In genomic region chr4:168656055-168656660, GRCh38 we compare ENCODE assay signal across 14 cellular contexts.
DNase-seq lines count a peak whose midpoint lies in the region; ATAC-seq and TF ChIP-seq lines count a peak whose summit lies in the region.
"Had no signal": no experiment of that assay in that cellular context is flagged by ENCODE, and none has a peak within 500 bp of the region (broad histone marks: within the 10 kb centered on the region; RNA-seq: fewer than 3 reads in every experiment).

No MANE protein-coding gene starts in this region.

- no peaks in the 10 kb centered on the region for H3K9me3 ChIP-seq in thyroid gland

- TF ChIP-seq EP300 in Ishikawa (IDR thresholded peaks at IDR 0.05; ENCODE audit: borderline replicate concordance), result peak; percentile 91

- no peaks in the 10 kb centered on the region for H3K9me3 Mint-ChIP-seq in activated T-cell treated with anti-CD3 and anti-CD28 coated beads, Interleukin-2, amount 50 U/mL, for 72 hours
- H3K9me3 Mint-ChIP-seq: CD4-positive, CD25-positive, alpha-beta regulatory T cell; stimulated activated naive B cell treated with anti-CD40 and anti-IgM and Interleukin-4, amounts not matched to agents 10 μg/mL and 1 μg/mL and 100 μg/mL, for 72 hours had no signal

- ATAC-seq in activated T-cell treated with anti-CD3 and anti-CD28 coated beads, Interleukin-2, amount 50 U/mL, for 72 hours (replicated peaks in 1 of 2), result no peak
- no peak for ATAC-seq in GM21367 (IDR thresholded peaks at IDR 0.05; ENCODE audit: unreplicated experiment)
- ATAC-seq: HepG2; stimulated activated naive B cell treated with anti-CD40 and anti-IgM and Interleukin-4, amounts not matched to agents 10 μg/mL and 1 μg/mL and 100 μg/mL, for 72 hours had no signal

- no peak overlapping the region for H3K4me3 Mint-ChIP-seq in activated T-cell treated with anti-CD3 and anti-CD28 coated beads, Interleukin-2, amount 50 U/mL, for 72 hours
- H3K4me3 Mint-ChIP-seq: brain; CD4-positive, CD25-positive, alpha-beta regulatory T cell; stimulated activated naive B cell treated with anti-CD40 and anti-IgM and Interleukin-4, amounts not matched to agents 10 μg/mL and 1 μg/mL and 100 μg/mL, for 72 hours had no signal

- H3K4me3 ChIP-seq in astrocyte of the spinal cord (ENCODE audit: low read depth, low read length) (no peak overlapping the region), kidney epithelial cell (ENCODE audit: low read depth, low read length) (no peak overlapping the region), thyroid gland (replicated peaks in 1 of 3) (no peak overlapping the region)

- in situ Hi-C loops in astrocyte of the spinal cord (cut with HindIII; ENCODE audit: low sequenced_read_pairs), result no loop called here

- DNase-seq in AG08395 (ENCODE audit: low spot score), result peak; percentile 86
- peak; percentile 85 for DNase-seq in astrocyte of the spinal cord (ENCODE audit: low read depth, low spot score)
- DNase-seq in kidney epithelial cell (ENCODE audit: low read depth), result peak; percentile 81
- no peak for DNase-seq in activated T-cell treated with anti-CD3 and anti-CD28 coated beads, Interleukin-2, amount 50 U/mL, for 72 hours
- DNase-seq in thyroid gland, result no peak
- DNase-seq in T-helper 9 cell, result no peak
- DNase-seq: activated T-cell treated with anti-CD3 and anti-CD28 coated beads for 4 hours; CD4-positive, CD25-positive, alpha-beta regulatory T cell; stimulated activated CD4-positive, alpha-beta T cell treated with anti-CD3 and anti-CD28 coated beads, Interleukin-12 subunit alpha, Interleukin-12 subunit beta, amount 100 ng/mL, for 4 hours; stimulated activated naive B cell treated with anti-CD40 and anti-IgM and Interleukin-4, amounts not matched to agents 10 μg/mL and 1 μg/mL and 100 μg/mL, for 72 hours had no signal

- H3K4me1 Mint-ChIP-seq in activated T-cell treated with anti-CD3 and anti-CD28 coated beads, Interleukin-2, amount 50 U/mL, for 72 hours (ENCODE audit: low read depth), result no peaks in the 10 kb centered on the region
- H3K4me1 Mint-ChIP-seq: stimulated activated naive B cell treated with anti-CD40 and anti-IgM and Interleukin-4, amounts not matched to agents 10 μg/mL and 1 μg/mL and 100 μg/mL, for 72 hours had no signal

- 74 to 91% methylated on average over 4 of the region's 4 CpGs for WGBS in thyroid gland, 2 donors

- no peaks in the 10 kb centered on the region for H3K36me3 Mint-ChIP-seq in activated T-cell treated with anti-CD3 and anti-CD28 coated beads, Interleukin-2, amount 50 U/mL, for 72 hours (ENCODE audit: insufficient read depth in 2 of 2)
- H3K36me3 Mint-ChIP-seq: brain; CD4-positive, CD25-positive, alpha-beta regulatory T cell; stimulated activated naive B cell treated with anti-CD40 and anti-IgM and Interleukin-4, amounts not matched to agents 10 μg/mL and 1 μg/mL and 100 μg/mL, for 72 hours had no signal

- no peak for TF ChIP-seq POLR2A in thyroid gland (IDR thresholded peaks at IDR 0.05)

- no peak for TF ChIP-seq RAD21 in Ishikawa (IDR thresholded peaks at IDR 0.05; ENCODE audit: low read depth)

- TF ChIP-seq CTCF in astrocyte of the spinal cord (IDR thresholded peaks at IDR 0.05; ENCODE audit: low read depth, low read length), result no peak
- no peak for TF ChIP-seq CTCF in kidney epithelial cell (IDR thresholded peaks at IDR 0.05; ENCODE audit: insufficient read depth, low read length, poor library complexity, severe bottlenecking)
- no peak for TF ChIP-seq CTCF in thyroid gland (IDR thresholded peaks at IDR 0.05)

- intact Hi-C loops in thyroid gland (cut with DNase I), result no loop called here

- H3K36me3 ChIP-seq in kidney epithelial cell (ENCODE audit: control insufficient read depth, insufficient read depth, low read length), result no peaks in the 10 kb centered on the region
- H3K36me3 ChIP-seq in thyroid gland, result no peaks in the 10 kb centered on the region

- H3K27me3 ChIP-seq in kidney epithelial cell (ENCODE audit: control insufficient read depth, insufficient read depth, low read length) (no peaks in the 10 kb centered on the region), thyroid gland (no peaks in the 10 kb centered on the region)

- H3K27ac ChIP-seq in thyroid gland, result no peak overlapping the region

- peaks cover 26% of the 10 kb centered on the region for H3K27me3 Mint-ChIP-seq in activated T-cell treated with anti-CD3 and anti-CD28 coated beads, Interleukin-2, amount 50 U/mL, for 72 hours (ENCODE audit: low read depth)

- H3K4me1 ChIP-seq in thyroid gland, result peaks cover 8 to 15% of the 10 kb centered on the region in 2 donors

- H3K27ac Mint-ChIP-seq in activated T-cell treated with anti-CD3 and anti-CD28 coated beads, Interleukin-2, amount 50 U/mL, for 72 hours, result no peak overlapping the region
- H3K27ac Mint-ChIP-seq: CD4-positive, CD25-positive, alpha-beta regulatory T cell; stimulated activated naive B cell treated with anti-CD40 and anti-IgM and Interleukin-4, amounts not matched to agents 10 μg/mL and 1 μg/mL and 100 μg/mL, for 72 hours had no signal

TF ChIP-seq in Ishikawa, 13 proteins besides CTCF, POLR2A, EP300 and RAD21:
- TF ChIP-seq EGR1 (IDR thresholded peaks at IDR 0.05) (no peak; the same call in 1 of the 2 replicates), TEAD4 (IDR thresholded peaks at IDR 0.05) (peak; percentile 68), ZBTB7A (IDR thresholded peaks at IDR 0.05; ENCODE audit: low read depth) (no peak), TAF1 (IDR thresholded peaks at IDR 0.05; ENCODE audit: low read depth) (no peak), NFIC (IDR thresholded peaks at IDR 0.05) (peak; percentile 78), CREB1 (IDR thresholded peaks at IDR 0.05; ENCODE audit: low read depth) (no peak), USF1 (IDR thresholded peaks at IDR 0.05) (no peak), CEBPB (IDR thresholded peaks at IDR 0.05) (peak; percentile 98), TCF12 (IDR thresholded peaks at IDR 0.05; ENCODE audit: low read depth) (peak; percentile 89), YY1 (IDR thresholded peaks at IDR 0.05; ENCODE audit: low read depth) (no peak), FOXM1 (IDR thresholded peaks at IDR 0.05; ENCODE audit: borderline replicate concordance, low read depth) (peak; percentile 78)
- TF ChIP-seq, protein P1, sequence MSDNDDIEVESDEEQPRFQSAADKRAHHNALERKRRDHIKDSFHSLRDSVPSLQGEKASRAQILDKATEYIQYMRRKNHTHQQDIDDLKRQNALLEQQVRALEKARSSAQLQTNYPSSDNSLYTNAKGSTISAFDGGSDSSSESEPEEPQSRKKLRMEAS (IDR thresholded peaks at IDR 0.05), result 0 out of 2 replicates have a peak, but pooled peaks have one; percentile 24
- TF ChIP-seq, protein P2, sequence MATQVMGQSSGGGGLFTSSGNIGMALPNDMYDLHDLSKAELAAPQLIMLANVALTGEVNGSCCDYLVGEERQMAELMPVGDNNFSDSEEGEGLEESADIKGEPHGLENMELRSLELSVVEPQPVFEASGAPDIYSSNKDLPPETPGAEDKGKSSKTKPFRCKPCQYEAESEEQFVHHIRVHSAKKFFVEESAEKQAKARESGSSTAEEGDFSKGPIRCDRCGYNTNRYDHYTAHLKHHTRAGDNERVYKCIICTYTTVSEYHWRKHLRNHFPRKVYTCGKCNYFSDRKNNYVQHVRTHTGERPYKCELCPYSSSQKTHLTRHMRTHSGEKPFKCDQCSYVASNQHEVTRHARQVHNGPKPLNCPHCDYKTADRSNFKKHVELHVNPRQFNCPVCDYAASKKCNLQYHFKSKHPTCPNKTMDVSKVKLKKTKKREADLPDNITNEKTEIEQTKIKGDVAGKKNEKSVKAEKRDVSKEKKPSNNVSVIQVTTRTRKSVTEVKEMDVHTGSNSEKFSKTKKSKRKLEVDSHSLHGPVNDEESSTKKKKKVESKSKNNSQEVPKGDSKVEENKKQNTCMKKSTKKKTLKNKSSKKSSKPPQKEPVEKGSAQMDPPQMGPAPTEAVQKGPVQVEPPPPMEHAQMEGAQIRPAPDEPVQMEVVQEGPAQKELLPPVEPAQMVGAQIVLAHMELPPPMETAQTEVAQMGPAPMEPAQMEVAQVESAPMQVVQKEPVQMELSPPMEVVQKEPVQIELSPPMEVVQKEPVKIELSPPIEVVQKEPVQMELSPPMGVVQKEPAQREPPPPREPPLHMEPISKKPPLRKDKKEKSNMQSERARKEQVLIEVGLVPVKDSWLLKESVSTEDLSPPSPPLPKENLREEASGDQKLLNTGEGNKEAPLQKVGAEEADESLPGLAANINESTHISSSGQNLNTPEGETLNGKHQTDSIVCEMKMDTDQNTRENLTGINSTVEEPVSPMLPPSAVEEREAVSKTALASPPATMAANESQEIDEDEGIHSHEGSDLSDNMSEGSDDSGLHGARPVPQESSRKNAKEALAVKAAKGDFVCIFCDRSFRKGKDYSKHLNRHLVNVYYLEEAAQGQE (IDR thresholded peaks at IDR 0.05; ENCODE audit: low read depth), result no peak

Comparison
In these comparisons a context has a peak if more than half of its experiments do, and no peak if none do; other contexts are left out.
1. DNase-seq: peak in AG08395 (single experiment), astrocyte of the spinal cord (single experiment) and kidney epithelial cell (single experiment); none in activated T-cell treated with anti-CD3 and anti-CD28 coated beads, Interleukin-2, amount 50 U/mL, for 72 hours (0 of 2), thyroid gland (0 of 2) and T-helper 9 cell (single experiment).